27 cellular contexts compared by ENCODE assay signal in genomic region chr13:111448504-111448903, GRCh38.
"Had no signal": no experiment of that assay in that cellular context is flagged by ENCODE, and none has a peak within 500 bp of the region (broad histone marks: within the 10 kb centered on the region; RNA-seq: fewer than 3 reads in every experiment).

No MANE protein-coding gene starts in this region.

- H3K4me1 Mint-ChIP-seq: nephron progenitor cell; stimulated activated effector memory CD8-positive, alpha-beta T cell treated with anti-CD3 and anti-CD28 coated beads, Interleukin-12 subunit alpha, Interleukin-12 subunit beta, amount 100 ng/mL, for 72 hours; stimulated activated naive B cell treated with anti-CD40 and anti-IgM and Interleukin-4, amounts not matched to agents 10 μg/mL and 1 μg/mL and 100 μg/mL, for 72 hours had no signal

- H3K4me3 ChIP-seq: ovary, psoas muscle, right lobe of liver, sigmoid colon, stomach, testis, tibial artery, upper lobe of left lung, vagina had no signal

- H3K36me3 ChIP-seq: ovary, right lobe of liver, sigmoid colon, stomach, tibial artery, upper lobe of left lung, vagina had no signal

- H3K27me3 ChIP-seq: ovary, right lobe of liver, testis, upper lobe of left lung, vagina had no signal

- H3K4me3 Mint-ChIP-seq: naive thymus-derived CD8-positive, alpha-beta T cell; natural killer cell treated with Interleukin-12 subunit alpha and Interleukin-12 subunit beta and Interleukin-15 and Interleukin-18, amount 100 ng/mL, for 72 hours; nephron progenitor cell; neural crest cell; stimulated activated effector memory CD8-positive, alpha-beta T cell treated with anti-CD3 and anti-CD28 coated beads, Interleukin-12 subunit alpha, Interleukin-12 subunit beta, amount 100 ng/mL, for 72 hours; stimulated activated naive B cell treated with anti-CD40 and anti-IgM and Interleukin-4, amounts not matched to agents 10 μg/mL and 1 μg/mL and 100 μg/mL, for 72 hours; stimulated activated naive CD8-positive, alpha-beta T cell treated with anti-CD3 and anti-CD28 coated beads, Interleukin-15, Interleukin-2, amounts not matched to agents 100 ng/mL and 50 ng/mL, for 24 hours had no signal

- H3K27ac Mint-ChIP-seq: natural killer cell treated with Interleukin-12 subunit alpha and Interleukin-12 subunit beta and Interleukin-15 and Interleukin-18, amount 100 ng/mL, for 72 hours; nephron progenitor cell; progenitor cell of endocrine pancreas; stimulated activated effector memory CD8-positive, alpha-beta T cell treated with anti-CD3 and anti-CD28 coated beads, Interleukin-12 subunit alpha, Interleukin-12 subunit beta, amount 100 ng/mL, for 72 hours; stimulated activated naive B cell treated with anti-CD40 and anti-IgM and Interleukin-4, amounts not matched to agents 10 μg/mL and 1 μg/mL and 100 μg/mL, for 72 hours; stimulated activated naive CD8-positive, alpha-beta T cell treated with anti-CD3 and anti-CD28 coated beads, Interleukin-15, Interleukin-2, amounts not matched to agents 100 ng/mL and 50 ng/mL, for 24 hours had no signal

- H3K9me3 ChIP-seq: ovary, right lobe of liver, testis, vagina had no signal

- H3K4me1 ChIP-seq: parathyroid adenoma, psoas muscle, right lobe of liver, sigmoid colon, stomach, tibial artery, upper lobe of left lung, vagina had no signal

- ATAC-seq: naive thymus-derived CD8-positive, alpha-beta T cell; natural killer cell treated with Interleukin-12 subunit alpha and Interleukin-12 subunit beta and Interleukin-15 and Interleukin-18, amount 100 ng/mL, for 72 hours; psoas muscle; right cardiac atrium; stimulated activated effector memory CD8-positive, alpha-beta T cell treated with anti-CD3 and anti-CD28 coated beads, Interleukin-12 subunit alpha, Interleukin-12 subunit beta, amount 100 ng/mL, for 72 hours; stimulated activated naive B cell treated with anti-CD40 and anti-IgM and Interleukin-4, amounts not matched to agents 10 μg/mL and 1 μg/mL and 100 μg/mL, for 72 hours had no signal

- H3K36me3 Mint-ChIP-seq: stimulated activated effector memory CD8-positive, alpha-beta T cell treated with anti-CD3 and anti-CD28 coated beads, Interleukin-12 subunit alpha, Interleukin-12 subunit beta, amount 100 ng/mL, for 72 hours had no signal

- H3K27ac ChIP-seq: ovary, parathyroid adenoma, psoas muscle, right lobe of liver, stomach, tibial artery, upper lobe of left lung, vagina had no signal

- DNase-seq: naive thymus-derived CD8-positive, alpha-beta T cell; nephron progenitor cell; occipital lobe; ovary; psoas muscle; right cardiac atrium; right lobe of liver; sigmoid colon; small intestine; stimulated activated CD4-positive, alpha-beta T cell treated with anti-CD3 and anti-CD28 coated beads, Interleukin-15, amount 100 ng/mL, for 24 hours; stimulated activated CD4-positive, alpha-beta T cell treated with anti-CD3 and anti-CD28 coated beads, Interleukin-2, amount 100 ng/mL, for 24 hours; stimulated activated CD4-positive, alpha-beta T cell treated with anti-CD3 and anti-CD28 coated beads, Interleukin-2, amount 100 ng/mL, for 48 hours; stimulated activated CD4-positive, alpha-beta T cell treated with anti-CD3 and anti-CD28 coated beads, Interleukin-4, amount 100 ng/mL, for 24 hours; stimulated activated naive B cell treated with anti-CD40 and anti-IgM and Interleukin-4, amounts not matched to agents 10 μg/mL and 1 μg/mL and 100 μg/mL, for 72 hours; stimulated activated naive CD4-positive, alpha-beta T cell treated with Interleukin-2 at 50 U/mL for 16 hours; stomach; tibial artery; trophoblast cell; upper lobe of left lung had no signal
